ENCODE assay signal across 2 cellular contexts in the genomic region with DNA sequence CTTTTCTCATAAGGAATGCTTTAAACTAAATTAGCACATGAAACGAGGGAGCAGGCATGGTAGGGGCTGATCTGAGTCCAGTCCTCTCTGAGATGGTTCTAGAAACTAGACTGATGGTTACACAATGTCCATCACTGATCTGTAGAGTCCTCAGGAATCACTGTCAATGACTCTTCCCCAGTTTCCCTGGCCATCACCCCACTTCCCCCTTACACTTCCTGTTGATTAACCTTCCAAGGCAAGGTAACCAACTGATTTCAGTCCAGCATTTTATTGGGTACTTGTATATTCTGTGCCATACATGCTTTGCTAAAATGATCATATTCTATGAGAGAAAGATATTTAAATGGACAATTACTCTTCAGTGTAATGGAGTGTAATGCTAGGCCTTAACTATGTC.
A peak's percentile ranks its signal among the peaks of the same experiment; 100 is the strongest.
TF ChIP-seq lines count a peak whose summit lies in the region.

No MANE protein-coding gene starts in this region.

TF ChIP-seq in GM12891, 5 proteins besides CTCF, POLR2A, EP300 and RAD21 (continued from another document):
- TF ChIP-seq SPI1 (IDR thresholded peaks at IDR 0.05; ENCODE audit: low read depth, low read length), result peak; percentile 43; the same call in 1 of the 2 replicates

TF ChIP-seq in H1, 55 proteins besides CTCF, POLR2A, EP300 and RAD21:
- TF ChIP-seq SRF (IDR thresholded peaks at IDR 0.05; ENCODE audit: low read depth, low read length) (no peak), CTBP2 (IDR thresholded peaks at IDR 0.05; ENCODE audit: borderline replicate concordance, insufficient read depth, insufficient read length, low read length) (no peak), CHD2 (IDR thresholded peaks at IDR 0.05; ENCODE audit: low read length) (no peak), POU5F1 (IDR thresholded peaks at IDR 0.05; ENCODE audit: low read depth, low read length) (no peak), TAF1 (IDR thresholded peaks at IDR 0.05; ENCODE audit: low read depth, low read length) (no peak), SAP30 (IDR thresholded peaks at IDR 0.05; ENCODE audit: insufficient read depth, insufficient replicate concordance, low read length) (no peak), CBX5 (IDR thresholded peaks at IDR 0.05; ENCODE audit: low read depth, low read length) (no peak), MAFK (IDR thresholded peaks at IDR 0.05; ENCODE audit: low read depth, low read length) (no peak), CHD7 (IDR thresholded peaks at IDR 0.05; ENCODE audit: insufficient replicate concordance, low read length) (no peak), SP1 (IDR thresholded peaks at IDR 0.05; ENCODE audit: low read depth, low read length) (no peak), EZH2 (IDR thresholded peaks at IDR 0.05; ENCODE audit: low read depth, low read length, severe bottlenecking) (no peak), GABPA (IDR thresholded peaks at IDR 0.05; ENCODE audit: borderline replicate concordance, insufficient read depth, low read length) (no peak), RFX5 (IDR thresholded peaks at IDR 0.05; ENCODE audit: borderline replicate concordance, low read depth, low read length) (no peak)
